2 cellular contexts compared by ENCODE assay signal in the genomic region with DNA sequence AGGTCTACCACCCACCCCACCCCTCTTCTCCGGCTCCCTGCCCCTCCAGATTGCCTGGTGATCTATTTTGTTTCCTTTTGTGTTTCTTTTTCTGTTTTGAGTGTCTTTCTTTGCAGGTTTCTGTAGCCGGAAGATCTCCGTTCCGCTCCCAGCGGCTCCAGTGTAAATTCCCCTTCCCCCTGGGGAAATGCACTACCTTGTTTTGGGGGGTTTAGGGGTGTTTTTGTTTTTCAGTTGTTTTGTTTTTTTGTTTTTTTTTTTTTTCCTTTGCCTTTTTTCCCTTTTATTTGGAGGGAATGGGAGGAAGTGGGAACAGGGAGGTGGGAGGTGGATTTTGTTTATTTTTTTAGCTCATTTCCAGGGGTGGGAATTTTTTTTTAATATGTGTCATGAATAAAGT. TPM values are rescaled to one million over a fixed set of nuclear protein-coding genes. Genes with fewer than 3 reads are reported as not detected.
"Had no signal": no experiment of that assay in that cellular context is flagged by ENCODE, and none has a peak within 500 bp of the region (broad histone marks: within the 10 kb centered on the region; RNA-seq: fewer than 3 reads in every experiment).

No MANE protein-coding gene starts in this region.

RNA-seq across cellular contexts. Expression of gene BCL2L2, which starts 19.1 kb away (rescaled TPM):
- polyA plus RNA-seq: naive thymus-derived CD4-positive, alpha-beta T cell had no signal

RNA-seq across cellular contexts. Expression of gene EFS, which starts 39.2 kb away (rescaled TPM):
- total RNA-seq: lung microvascular endothelial cell; naive thymus-derived CD4-positive, alpha-beta T cell had no signal
- polyA plus RNA-seq: naive thymus-derived CD4-positive, alpha-beta T cell had no signal
